In the genomic region with DNA sequence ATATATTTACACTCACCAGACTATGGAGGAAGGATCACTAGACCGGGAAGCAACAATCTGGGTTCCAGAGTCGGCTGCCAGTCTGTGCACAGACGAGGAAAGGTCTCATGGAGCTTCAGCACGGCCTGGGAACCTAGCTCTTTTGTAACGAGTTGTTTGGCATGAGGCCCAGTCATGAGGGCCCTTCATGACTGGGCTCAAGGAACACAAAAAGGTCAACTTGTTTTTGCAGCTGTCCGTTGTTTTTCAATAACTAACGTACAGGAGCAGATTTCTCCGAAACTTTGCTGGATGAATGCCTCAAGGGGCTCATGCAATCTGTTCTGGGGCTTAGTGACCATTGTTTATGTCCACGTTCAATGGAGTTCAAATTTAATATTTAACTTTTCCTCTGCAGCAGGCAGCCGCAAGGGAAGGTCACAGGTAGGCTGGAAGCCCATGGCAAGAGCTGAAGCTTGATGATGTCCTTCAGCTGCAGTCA, we compare ENCODE assay signal across 1 cellular context.
TF ChIP-seq lines count a peak whose summit lies in the region.

No MANE protein-coding gene starts in this region.

TF ChIP-seq in HepG2, 621 proteins besides CTCF, POLR2A, EP300 and RAD21 (continued from another document and continues in another):
- TF ChIP-seq HINFP (CRISPR knock-in tag; IDR thresholded peaks at IDR 0.05; ENCODE audit: low read depth) = no peak
- TF ChIP-seq ZNF225 (CRISPR knock-in tag; IDR thresholded peaks at IDR 0.05) = no peak
- TF ChIP-seq STAT5B (CRISPR knock-in tag; IDR thresholded peaks at IDR 0.05) = no peak
- TF ChIP-seq ZNF768 (CRISPR knock-in tag; IDR thresholded peaks at IDR 0.05) = no peak
- TF ChIP-seq NRL (CRISPR knock-in tag; IDR thresholded peaks at IDR 0.05; ENCODE audit: borderline replicate concordance) = no peak
- no peak for TF ChIP-seq ZNF24 (IDR thresholded peaks at IDR 0.05)
- TF ChIP-seq, protein P1, sequence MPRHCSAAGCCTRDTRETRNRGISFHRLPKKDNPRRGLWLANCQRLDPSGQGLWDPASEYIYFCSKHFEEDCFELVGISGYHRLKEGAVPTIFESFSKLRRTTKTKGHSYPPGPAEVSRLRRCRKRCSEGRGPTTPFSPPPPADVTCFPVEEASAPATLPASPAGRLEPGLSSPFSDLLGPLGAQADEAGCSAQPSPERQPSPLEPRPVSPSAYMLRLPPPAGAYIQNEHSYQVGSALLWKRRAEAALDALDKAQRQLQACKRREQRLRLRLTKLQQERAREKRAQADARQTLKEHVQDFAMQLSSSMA (CRISPR knock-in tag; IDR thresholded peaks at IDR 0.05) = no peak
- TF ChIP-seq SMAD3 (CRISPR knock-in tag; IDR thresholded peaks at IDR 0.05) = 0 out of 2 replicates have a peak, but pooled peaks have one; percentile 52
- no peak for TF ChIP-seq ZNF75D (CRISPR knock-in tag; IDR thresholded peaks at IDR 0.05; ENCODE audit: borderline replicate concordance)
- TF ChIP-seq ZNF839 (CRISPR knock-in tag; IDR thresholded peaks at IDR 0.05; ENCODE audit: borderline replicate concordance) = no peak
- no peak for TF ChIP-seq ZFP37 (CRISPR knock-in tag; IDR thresholded peaks at IDR 0.05; ENCODE audit: borderline replicate concordance)
- no peak for TF ChIP-seq ZNF619 (CRISPR knock-in tag; IDR thresholded peaks at IDR 0.05)
- TF ChIP-seq, protein P2, sequence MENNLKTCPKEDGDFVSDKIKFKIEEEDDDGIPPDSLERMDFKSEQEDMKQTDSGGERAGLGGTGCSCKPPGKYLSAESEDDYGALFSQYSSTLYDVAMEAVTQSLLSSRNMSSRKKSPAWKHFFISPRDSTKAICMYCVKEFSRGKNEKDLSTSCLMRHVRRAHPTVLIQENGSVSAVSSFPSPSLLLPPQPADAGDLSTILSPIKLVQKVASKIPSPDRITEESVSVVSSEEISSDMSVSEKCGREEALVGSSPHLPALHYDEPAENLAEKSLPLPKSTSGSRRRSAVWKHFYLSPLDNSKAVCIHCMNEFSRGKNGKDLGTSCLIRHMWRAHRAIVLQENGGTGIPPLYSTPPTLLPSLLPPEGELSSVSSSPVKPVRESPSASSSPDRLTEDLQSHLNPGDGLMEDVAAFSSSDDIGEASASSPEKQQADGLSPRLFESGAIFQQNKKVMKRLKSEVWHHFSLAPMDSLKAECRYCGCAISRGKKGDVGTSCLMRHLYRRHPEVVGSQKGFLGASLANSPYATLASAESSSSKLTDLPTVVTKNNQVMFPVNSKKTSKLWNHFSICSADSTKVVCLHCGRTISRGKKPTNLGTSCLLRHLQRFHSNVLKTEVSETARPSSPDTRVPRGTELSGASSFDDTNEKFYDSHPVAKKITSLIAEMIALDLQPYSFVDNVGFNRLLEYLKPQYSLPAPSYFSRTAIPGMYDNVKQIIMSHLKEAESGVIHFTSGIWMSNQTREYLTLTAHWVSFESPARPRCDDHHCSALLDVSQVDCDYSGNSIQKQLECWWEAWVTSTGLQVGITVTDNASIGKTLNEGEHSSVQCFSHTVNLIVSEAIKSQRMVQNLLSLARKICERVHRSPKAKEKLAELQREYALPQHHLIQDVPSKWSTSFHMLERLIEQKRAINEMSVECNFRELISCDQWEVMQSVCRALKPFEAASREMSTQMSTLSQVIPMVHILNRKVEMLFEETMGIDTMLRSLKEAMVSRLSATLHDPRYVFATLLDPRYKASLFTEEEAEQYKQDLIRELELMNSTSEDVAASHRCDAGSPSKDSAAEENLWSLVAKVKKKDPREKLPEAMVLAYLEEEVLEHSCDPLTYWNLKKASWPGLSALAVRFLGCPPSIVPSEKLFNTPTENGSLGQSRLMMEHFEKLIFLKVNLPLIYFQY (CRISPR knock-in tag; IDR thresholded peaks at IDR 0.05; ENCODE audit: borderline replicate concordance) = peak; percentile 66; the same call in 1 of the 2 replicates
- TF ChIP-seq MXI1 (IDR thresholded peaks at IDR 0.05; ENCODE audit: borderline replicate concordance, low read depth, low read length) = no peak
- no peak for TF ChIP-seq PRDM4 (CRISPR knock-in tag; IDR thresholded peaks at IDR 0.05; ENCODE audit: borderline replicate concordance)
- TF ChIP-seq FOXP1 (IDR thresholded peaks at IDR 0.05) = no peak
- TF ChIP-seq FOXP1 (CRISPR knock-in tag; IDR thresholded peaks at IDR 0.05) = peak; percentile 31; the same call in 1 of the 2 replicates
- TF ChIP-seq ZNF280D (CRISPR knock-in tag; IDR thresholded peaks at IDR 0.05) = no peak; the same call in 1 of the 2 replicates
- TF ChIP-seq TAF15 (IDR thresholded peaks at IDR 0.05; ENCODE audit: low read depth, low read length, poor library complexity, severe bottlenecking) = no peak
- TF ChIP-seq, protein P3, sequence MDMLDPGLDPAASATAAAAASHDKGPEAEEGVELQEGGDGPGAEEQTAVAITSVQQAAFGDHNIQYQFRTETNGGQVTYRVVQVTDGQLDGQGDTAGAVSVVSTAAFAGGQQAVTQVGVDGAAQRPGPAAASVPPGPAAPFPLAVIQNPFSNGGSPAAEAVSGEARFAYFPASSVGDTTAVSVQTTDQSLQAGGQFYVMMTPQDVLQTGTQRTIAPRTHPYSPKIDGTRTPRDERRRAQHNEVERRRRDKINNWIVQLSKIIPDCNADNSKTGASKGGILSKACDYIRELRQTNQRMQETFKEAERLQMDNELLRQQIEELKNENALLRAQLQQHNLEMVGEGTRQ (IDR thresholded peaks at IDR 0.05; ENCODE audit: low read depth, low read length) = no peak
- TF ChIP-seq, protein P3 (CRISPR knock-in tag; IDR thresholded peaks at IDR 0.05; ENCODE audit: borderline replicate concordance) = no peak
- TF ChIP-seq, protein P4, sequence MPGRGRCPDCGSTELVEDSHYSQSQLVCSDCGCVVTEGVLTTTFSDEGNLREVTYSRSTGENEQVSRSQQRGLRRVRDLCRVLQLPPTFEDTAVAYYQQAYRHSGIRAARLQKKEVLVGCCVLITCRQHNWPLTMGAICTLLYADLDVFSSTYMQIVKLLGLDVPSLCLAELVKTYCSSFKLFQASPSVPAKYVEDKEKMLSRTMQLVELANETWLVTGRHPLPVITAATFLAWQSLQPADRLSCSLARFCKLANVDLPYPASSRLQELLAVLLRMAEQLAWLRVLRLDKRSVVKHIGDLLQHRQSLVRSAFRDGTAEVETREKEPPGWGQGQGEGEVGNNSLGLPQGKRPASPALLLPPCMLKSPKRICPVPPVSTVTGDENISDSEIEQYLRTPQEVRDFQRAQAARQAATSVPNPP (CRISPR knock-in tag; IDR thresholded peaks at IDR 0.05) = no peak
- TF ChIP-seq ZNF296 (CRISPR knock-in tag; conservative IDR thresholded peaks at IDR 0.05) = no peak
- TF ChIP-seq, protein P5, sequence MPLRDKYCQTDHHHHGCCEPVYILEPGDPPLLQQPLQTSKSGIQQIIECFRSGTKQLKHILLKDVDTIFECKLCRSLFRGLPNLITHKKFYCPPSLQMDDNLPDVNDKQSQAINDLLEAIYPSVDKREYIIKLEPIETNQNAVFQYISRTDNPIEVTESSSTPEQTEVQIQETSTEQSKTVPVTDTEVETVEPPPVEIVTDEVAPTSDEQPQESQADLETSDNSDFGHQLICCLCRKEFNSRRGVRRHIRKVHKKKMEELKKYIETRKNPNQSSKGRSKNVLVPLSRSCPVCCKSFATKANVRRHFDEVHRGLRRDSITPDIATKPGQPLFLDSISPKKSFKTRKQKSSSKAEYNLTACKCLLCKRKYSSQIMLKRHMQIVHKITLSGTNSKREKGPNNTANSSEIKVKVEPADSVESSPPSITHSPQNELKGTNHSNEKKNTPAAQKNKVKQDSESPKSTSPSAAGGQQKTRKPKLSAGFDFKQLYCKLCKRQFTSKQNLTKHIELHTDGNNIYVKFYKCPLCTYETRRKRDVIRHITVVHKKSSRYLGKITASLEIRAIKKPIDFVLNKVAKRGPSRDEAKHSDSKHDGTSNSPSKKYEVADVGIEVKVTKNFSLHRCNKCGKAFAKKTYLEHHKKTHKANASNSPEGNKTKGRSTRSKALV (CRISPR knock-in tag; IDR thresholded peaks at IDR 0.05) = no peak
- TF ChIP-seq TEAD3 (CRISPR knock-in tag; optimal IDR thresholded peaks at IDR 0.05; ENCODE audit: borderline replicate concordance) = peak; percentile 59
- TF ChIP-seq TARDBP (CRISPR knock-in tag; IDR thresholded peaks at IDR 0.05) = no peak
- TF ChIP-seq MTERF4 (CRISPR knock-in tag; IDR thresholded peaks at IDR 0.05) = no peak
- TF ChIP-seq ZNF512 (CRISPR knock-in tag; IDR thresholded peaks at IDR 0.05) = no peak
- TF ChIP-seq SNRNP70 (IDR thresholded peaks at IDR 0.05; ENCODE audit: low read depth, low read length) = no peak
- TF ChIP-seq FUBP1 (CRISPR knock-in tag; IDR thresholded peaks at IDR 0.05; ENCODE audit: borderline replicate concordance) = no peak
- TF ChIP-seq PLRG1 (conservative IDR thresholded peaks at IDR 0.05) = no peak
